2 cellular contexts compared by ENCODE assay signal in the genomic region with DNA sequence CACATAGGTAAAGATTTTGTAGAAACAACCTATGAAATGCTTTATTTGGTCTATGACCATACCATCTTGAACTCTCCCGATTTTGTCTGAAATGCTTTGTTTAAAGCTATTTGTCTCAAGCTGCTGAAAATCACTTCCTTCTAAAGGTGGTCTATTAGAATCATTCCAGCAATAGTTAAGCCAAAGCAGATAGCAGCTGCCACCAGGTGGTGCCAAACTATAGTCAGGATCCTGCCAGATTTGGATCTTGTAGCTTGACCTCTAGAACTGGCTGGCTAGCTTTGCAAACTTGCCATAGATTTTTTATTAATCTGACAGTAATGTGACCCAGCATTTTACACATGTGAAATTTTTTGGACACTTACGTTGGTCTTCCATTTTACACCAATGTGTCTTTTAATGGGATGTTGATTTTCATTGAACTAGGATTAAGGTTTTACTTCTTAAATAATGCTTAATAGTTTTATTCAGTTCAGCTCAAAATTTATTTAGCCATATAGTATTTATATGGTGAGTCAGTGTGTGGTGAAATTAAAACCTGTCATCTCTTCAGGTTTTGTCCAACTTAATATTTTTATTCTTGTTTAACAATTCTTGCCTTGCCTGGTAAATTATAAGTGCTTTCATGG.
A peak's percentile ranks its signal among the peaks of the same experiment; 100 is the strongest.
TF ChIP-seq lines count a peak whose summit lies in the region.

No MANE protein-coding gene starts in this region.

TF ChIP-seq in SK-N-SH, 30 proteins besides CTCF, POLR2A, EP300 and RAD21 (continued from another document):
- TF ChIP-seq RCOR1 (IDR thresholded peaks at IDR 0.05; ENCODE audit: low read length) (peak; percentile 32; the same call in 1 of the 2 replicates), TEAD4 (IDR thresholded peaks at IDR 0.05; ENCODE audit: borderline replicate concordance, insufficient read depth) (no peak), YY1 (IDR thresholded peaks at IDR 0.05; ENCODE audit: low read depth) (no peak), SMC3 (IDR thresholded peaks at IDR 0.05; ENCODE audit: low read depth, low read length) (peak; percentile 65), REST (IDR thresholded peaks at IDR 0.05; ENCODE audit: low read depth, low read length) (no peak), TCF12 (IDR thresholded peaks at IDR 0.05) (no peak), MXI1 (IDR thresholded peaks at IDR 0.05; ENCODE audit: low read depth, low read length) (no peak), FOXJ3 (CRISPR knock-in tag; IDR thresholded peaks at IDR 0.05) (no peak), RFX5 (IDR thresholded peaks at IDR 0.05; ENCODE audit: low read length) (no peak), GATA2 (CRISPR knock-in tag; IDR thresholded peaks at IDR 0.05) (peak; percentile 24; the same call in 1 of the 2 replicates)
- TF ChIP-seq, protein P1, sequence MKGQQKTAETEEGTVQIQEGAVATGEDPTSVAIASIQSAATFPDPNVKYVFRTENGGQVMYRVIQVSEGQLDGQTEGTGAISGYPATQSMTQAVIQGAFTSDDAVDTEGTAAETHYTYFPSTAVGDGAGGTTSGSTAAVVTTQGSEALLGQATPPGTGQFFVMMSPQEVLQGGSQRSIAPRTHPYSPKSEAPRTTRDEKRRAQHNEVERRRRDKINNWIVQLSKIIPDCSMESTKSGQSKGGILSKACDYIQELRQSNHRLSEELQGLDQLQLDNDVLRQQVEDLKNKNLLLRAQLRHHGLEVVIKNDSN (IDR thresholded peaks at IDR 0.05; ENCODE audit: borderline replicate concordance, low read depth): no peak
TF ChIP-seq in SK-N-SH: peak in this region for 3.

TF ChIP-seq in neural cell, 6 proteins besides CTCF, POLR2A, EP300 and RAD21 (continued from another document):
- TF ChIP-seq MXI1 (conservative IDR thresholded peaks at IDR 0.05; ENCODE audit: poor library complexity, severe bottlenecking) (no peak), SMC3 (conservative IDR thresholded peaks at IDR 0.05; ENCODE audit: poor library complexity) (peak; percentile 89), EZH2 (IDR thresholded peaks at IDR 0.05; ENCODE audit: borderline replicate concordance, insufficient read depth, low read length, poor library complexity, severe bottlenecking) (no peak)
